ENCODE assay signal across 16 cellular contexts in genomic region chr4:151690884-151691283, GRCh38.
DNase-seq lines count a peak whose midpoint lies in the region; ATAC-seq and TF ChIP-seq lines count a peak whose summit lies in the region.
"Had no signal": no experiment of that assay in that cellular context is flagged by ENCODE, and none has a peak within 500 bp of the region (broad histone marks: within the 10 kb centered on the region; RNA-seq: fewer than 3 reads in every experiment).

No MANE protein-coding gene starts in this region.

- TF ChIP-seq POLR2A in gastrocnemius medialis (IDR thresholded peaks at IDR 0.05), result no peak

- H3K4me1 ChIP-seq in gastrocnemius medialis, result peaks cover 84 to 89% of the 10 kb centered on the region in 2 donors
- H3K4me1 ChIP-seq: right lobe of liver had no signal

- in situ Hi-C loops in G401 (cut with HindIII; ENCODE audit: low sequenced_read_pairs), result no loop called here
- in situ Hi-C loops in gastrocnemius medialis (cut with MboI; ENCODE audit: low sequenced_read_pairs in 4 of 4), result no loop called here

- no peaks in the 10 kb centered on the region for H3K27me3 Mint-ChIP-seq in activated T-helper 1 cell treated with anti-CD3 and anti-CD28 coated beads, Interleukin-12 subunit alpha, Interleukin-12 subunit beta, Interleukin-2, Interleukin-4 antibody, amounts not matched to agents 30 ng/mL and 10 ng/mL and 1 ng/mL, durations not matched to agents 14 hours and 24 hours and 36 hours (ENCODE audit: insufficient read depth)
- H3K27me3 Mint-ChIP-seq: stimulated activated naive CD8-positive, alpha-beta T cell treated with anti-CD3 and anti-CD28 coated beads, Interleukin-15, amount 100 ng/mL, for 72 hours had no signal

- no peaks in the 10 kb centered on the region for H3K9me3 ChIP-seq in gastrocnemius medialis
- H3K9me3 ChIP-seq: BLaER1 treated with 17β-estradiol and CSF1 and Interleukin-3, amounts not matched to agents 10 nM and 100 nM; right lobe of liver had no signal

- H3K4me3 ChIP-seq in foreskin fibroblast (ENCODE audit: low read depth in 1 of 2, low read length in 2 of 2), result no peak overlapping the region
- no peak overlapping the region for H3K4me3 ChIP-seq in gastrocnemius medialis
- H3K4me3 ChIP-seq: BLaER1 treated with 17β-estradiol and CSF1 and Interleukin-3, amounts not matched to agents 10 nM and 100 nM; right lobe of liver had no signal

- intact Hi-C loops in gastrocnemius medialis (cut with DNase I; ENCODE audit: low total_unique reads), result loop anchor here (1.0 to 5.0 kb wide), 4 partner anchors 20 to 284 kb away; partner anchors contain the start of genes FHIP1A and GATB
- intact Hi-C loops in activated T-helper 1 cell treated with anti-CD3 and anti-CD28 coated beads, Interleukin-12 subunit alpha, Interleukin-12 subunit beta, Interleukin-2, Interleukin-4 antibody, amounts not matched to agents 30 ng/mL and 10 ng/mL and 1 ng/mL, durations not matched to agents 14 hours and 24 hours and 36 hours (cut with micrococcal nuclease), result no loop called here

- H3K27ac Mint-ChIP-seq in activated T-helper 1 cell treated with anti-CD3 and anti-CD28 coated beads, Interleukin-12 subunit alpha, Interleukin-12 subunit beta, Interleukin-2, Interleukin-4 antibody, amounts not matched to agents 30 ng/mL and 10 ng/mL and 1 ng/mL, durations not matched to agents 14 hours and 24 hours and 36 hours, result no peak overlapping the region

- peaks cover 2% of the 10 kb centered on the region for H3K36me3 Mint-ChIP-seq in activated T-helper 1 cell treated with anti-CD3 and anti-CD28 coated beads, Interleukin-12 subunit alpha, Interleukin-12 subunit beta, Interleukin-2, Interleukin-4 antibody, amounts not matched to agents 30 ng/mL and 10 ng/mL and 1 ng/mL, durations not matched to agents 14 hours and 24 hours and 36 hours (ENCODE audit: low read depth)

- H3K27me3 ChIP-seq in gastrocnemius medialis, result no peaks in the 10 kb centered on the region
- H3K27me3 ChIP-seq: BLaER1 treated with 17β-estradiol and CSF1 and Interleukin-3, amounts not matched to agents 10 nM and 100 nM; right lobe of liver had no signal

- TF ChIP-seq CTCF in foreskin fibroblast (IDR thresholded peaks at IDR 0.05; ENCODE audit: low read depth, low read length) (no peak), gastrocnemius medialis (IDR thresholded peaks at IDR 0.05 in 4 of 5, conservative IDR thresholded peaks at IDR 0.05 in 1 of 5) (no peak)

- DNase-seq in G401 (ENCODE audit: low spot score) (peak; percentile 94), amniotic epithelial cell (ENCODE audit: low read depth) (peak; percentile 63), foreskin fibroblast (peak; percentile 28 to 43), gastrocnemius medialis (no peak), Kasumi-1 (lab: John Stamatoyannopoulos, UW) (no peak), SKM-1 treated with dmso at 0.1 percent for 144 hours (lab: John Stamatoyannopoulos, UW; ENCODE audit: unreplicated experiment) (no peak)
- no peak for DNase-seq in activated T-helper 1 cell treated with anti-CD3 and anti-CD28 coated beads, Interleukin-12 subunit alpha, Interleukin-12 subunit beta, Interleukin-2, Interleukin-4 antibody, amounts not matched to agents 30 ng/mL and 10 ng/mL and 1 ng/mL, durations not matched to agents 14 hours and 24 hours and 36 hours (ENCODE audit: low spot score)
- DNase-seq: activated gamma-delta T cell; H9; left colon; NCI-H2227 treated with DMSO at 0.1 percent for 48 hours; right lobe of liver; stimulated activated naive CD8-positive, alpha-beta T cell treated with anti-CD3 and anti-CD28 coated beads, Interleukin-15, amount 100 ng/mL, for 72 hours had no signal

- H3K27ac ChIP-seq in gastrocnemius medialis, result peak overlapping the region; percentile 83 to 92 (median 91)
- H3K27ac ChIP-seq: BLaER1 treated with 17β-estradiol and CSF1 and Interleukin-3, amounts not matched to agents 10 nM and 100 nM; right lobe of liver had no signal

- H3K36me3 ChIP-seq in gastrocnemius medialis, result no peaks in the 10 kb centered on the region
- H3K36me3 ChIP-seq: right lobe of liver had no signal

- H3K4me3 Mint-ChIP-seq in activated T-helper 1 cell treated with anti-CD3 and anti-CD28 coated beads, Interleukin-12 subunit alpha, Interleukin-12 subunit beta, Interleukin-2, Interleukin-4 antibody, amounts not matched to agents 30 ng/mL and 10 ng/mL and 1 ng/mL, durations not matched to agents 14 hours and 24 hours and 36 hours, result no peak overlapping the region
- H3K4me3 Mint-ChIP-seq: H9; stimulated activated naive CD8-positive, alpha-beta T cell treated with anti-CD3 and anti-CD28 coated beads, Interleukin-15, amount 100 ng/mL, for 72 hours had no signal

- H3K4me1 Mint-ChIP-seq in activated T-helper 1 cell treated with anti-CD3 and anti-CD28 coated beads, Interleukin-12 subunit alpha, Interleukin-12 subunit beta, Interleukin-2, Interleukin-4 antibody, amounts not matched to agents 30 ng/mL and 10 ng/mL and 1 ng/mL, durations not matched to agents 14 hours and 24 hours and 36 hours (ENCODE audit: low read depth), result no peaks in the 10 kb centered on the region
- H3K4me1 Mint-ChIP-seq: stimulated activated naive CD8-positive, alpha-beta T cell treated with anti-CD3 and anti-CD28 coated beads, Interleukin-15, amount 100 ng/mL, for 72 hours had no signal

- ATAC-seq in gastrocnemius medialis (no peak), HG02678 (IDR thresholded peaks at IDR 0.05; ENCODE audit: unreplicated experiment) (no peak)
- ATAC-seq: HepG2; left colon; right lobe of liver; stimulated activated naive CD8-positive, alpha-beta T cell treated with anti-CD3 and anti-CD28 coated beads, Interleukin-15, amount 100 ng/mL, for 72 hours had no signal

- H3K9me3 Mint-ChIP-seq in activated T-helper 1 cell treated with anti-CD3 and anti-CD28 coated beads, Interleukin-12 subunit alpha, Interleukin-12 subunit beta, Interleukin-2, Interleukin-4 antibody, amounts not matched to agents 30 ng/mL and 10 ng/mL and 1 ng/mL, durations not matched to agents 14 hours and 24 hours and 36 hours, result no peaks in the 10 kb centered on the region
- H3K9me3 Mint-ChIP-seq: H9; stimulated activated naive CD8-positive, alpha-beta T cell treated with anti-CD3 and anti-CD28 coated beads, Interleukin-15, amount 100 ng/mL, for 72 hours had no signal

Comparison
In these comparisons a context has a peak if more than half of its experiments do, and no peak if none do; other contexts are left out.
1. DNase-seq: peak in G401 (single experiment), amniotic epithelial cell (single experiment) and foreskin fibroblast (2 of 2); none in gastrocnemius medialis (0 of 2), Kasumi-1 (0 of 2), activated T-helper 1 cell treated with anti-CD3 and anti-CD28 coated beads, Interleukin-12 subunit alpha, Interleukin-12 subunit beta, Interleukin-2, Interleukin-4 antibody, amounts not matched to agents 30 ng/mL and 10 ng/mL and 1 ng/mL, durations not matched to agents 14 hours and 24 hours and 36 hours (single experiment) and SKM-1 treated with dmso at 0.1 percent for 144 hours (single experiment).